10 cellular contexts compared by ENCODE assay signal in genomic region chr6:132132911-132133639, GRCh38.
A peak's percentile ranks its signal among the peaks of the same experiment; 100 is the strongest.
DNase-seq lines count a peak whose midpoint lies in the region; ATAC-seq, FAIRE-seq and TF ChIP-seq lines count a peak whose summit lies in the region.
"Had no signal": no experiment of that assay in that cellular context is flagged by ENCODE, and none has a peak within 500 bp of the region (broad histone marks: within the 10 kb centered on the region; RNA-seq: fewer than 3 reads in every experiment).

No MANE protein-coding gene starts in this region.

- dilution Hi-C loops in endothelial cell of umbilical vein (cut with MboI; ENCODE audit: extremely low pct_ligation_motif_present, low sequenced_read_pairs), result no loop called here

- H3K9ac ChIP-seq in endothelial cell of umbilical vein (replicated peaks; ENCODE audit: extremely low read depth, insufficient read depth, low read length), result peak overlapping the region; percentile 100

- peaks cover 0 to 1% of the 10 kb centered on the region in 2 donors for H3K27me3 Mint-ChIP-seq in CD4-positive, alpha-beta memory T cell

- peak; percentile 50 for FAIRE-seq in endothelial cell of umbilical vein (lab: Jason Lieb, UNC)

- H3K4me1 ChIP-seq in left ventricle myocardium inferior (peaks cover 45% of the 10 kb centered on the region), endothelial cell of umbilical vein (ENCODE audit: control insufficient read depth, extremely low read depth, insufficient read depth, low read length) (peaks cover 64% of the 10 kb centered on the region), muscle layer of duodenum (ENCODE audit: control insufficient read depth in 1 of 2, insufficient read depth in 2 of 2, low read length in 2 of 2) (peaks cover 0 to 4% of the 10 kb centered on the region in 2 donors)
- no peaks in the 10 kb centered on the region for H3K4me1 ChIP-seq in CD4-positive, alpha-beta memory T cell (ENCODE audit: insufficient read depth, low read length)

- no peaks in the 10 kb centered on the region for H4K20me1 ChIP-seq in endothelial cell of umbilical vein (replicated peaks; ENCODE audit: control insufficient read depth, extremely low read depth, insufficient read depth, low read length)

- TSS peak; percentile 55 for BruUV-seq in endothelial cell of umbilical vein (replicated peaks; lab: Mats Ljungman, UMichigan)

- no peak overlapping the region for H3K4me3 ChIP-seq in left ventricle myocardium inferior
- peak overlapping the region in 1 of 3 experiments; percentile 95 for H3K4me3 ChIP-seq in endothelial cell of umbilical vein (replicated peaks in 1 of 3; ENCODE audit: insufficient read depth in 1 of 3, low read depth in 1 of 3, low read length in 3 of 3)
- H3K4me3 ChIP-seq in muscle layer of duodenum (ENCODE audit: low read depth in 1 of 2, low read length in 2 of 2), result no peak overlapping the region
- no peak overlapping the region for H3K4me3 ChIP-seq in CD4-positive, alpha-beta memory T cell (ENCODE audit: low read length in 2 of 2)

- no peaks in the 10 kb centered on the region for H3K36me3 Mint-ChIP-seq in CD4-positive, alpha-beta memory T cell

- DNase-seq in left ventricle myocardium inferior (no peak), left ventricle myocardium superior (no peak), endothelial cell of umbilical vein (ENCODE audit: low read depth, low spot score) (peak; percentile 83), occipital lobe (lab: John Stamatoyannopoulos, UW) (no peak), DMS 273 treated with DMSO at 0.1 percent for 48 hours (lab: John Stamatoyannopoulos, UW) (no peak)
- DNase-seq in CD4-positive, alpha-beta memory T cell, result no peak
- DNase-seq: effector memory CD4-positive, alpha-beta T cell; NCI-H345 had no signal

- TF ChIP-seq POLR2A in endothelial cell of umbilical vein (IDR thresholded peaks at IDR 0.05; ENCODE audit: low read depth, low read length), result peak; percentile 59

- CTCF ChIA-PET in endothelial cell of umbilical vein (lab: Charles Lee), result interaction anchor here (0.7 to 2.1 kb wide), 12 partner anchors 11 to 208 kb away, joined by 3 to 13 read pairs (median 5); partner anchors contain the start of gene CCN2
- CTCF ChIA-PET in CD4-positive, alpha-beta memory T cell (lab: Charles Lee; ENCODE audit: partially characterized antibody), result no interaction called here

- no peaks in the 10 kb centered on the region for H3K36me3 ChIP-seq in left ventricle myocardium inferior
- no peaks in the 10 kb centered on the region for H3K36me3 ChIP-seq in endothelial cell of umbilical vein (ENCODE audit: control insufficient read depth in 2 of 2, extremely low read depth in 1 of 2, insufficient read depth in 2 of 2, low read length in 2 of 2)
- peaks cover 0 to 6% of the 10 kb centered on the region in 2 donors for H3K36me3 ChIP-seq in muscle layer of duodenum (ENCODE audit: control insufficient read depth in 1 of 2, insufficient read depth in 2 of 2, low read length in 2 of 2)
- H3K36me3 ChIP-seq in CD4-positive, alpha-beta memory T cell (ENCODE audit: insufficient read depth, low read length), result no peaks in the 10 kb centered on the region

- H3K9me3 Mint-ChIP-seq in CD4-positive, alpha-beta memory T cell, result peaks cover 0 to 4% (median 0%) of the 10 kb centered on the region in 8 donors

- H3K27me3 ChIP-seq in left ventricle myocardium inferior (ENCODE audit: low read depth) (no peaks in the 10 kb centered on the region), endothelial cell of umbilical vein (ENCODE audit: control insufficient read depth in 2 of 2, insufficient read depth in 2 of 2, low read length in 2 of 2) (no peaks in the 10 kb centered on the region), muscle layer of duodenum (ENCODE audit: low read depth, low read length) (no peaks in the 10 kb centered on the region)
- no peaks in the 10 kb centered on the region for H3K27me3 ChIP-seq in CD4-positive, alpha-beta memory T cell (ENCODE audit: insufficient read depth, low read length)

- peaks cover 39% of the 10 kb centered on the region for H3K79me2 ChIP-seq in endothelial cell of umbilical vein (ENCODE audit: control insufficient read depth, insufficient read depth, low read length)

- no peak overlapping the region for H2AFZ ChIP-seq in endothelial cell of umbilical vein (ENCODE audit: low read depth, low read length)

- H3K9me1 ChIP-seq in endothelial cell of umbilical vein (replicated peaks; ENCODE audit: control insufficient read depth, extremely low read depth, insufficient read depth, low read length), result no peaks in the 10 kb centered on the region

- H3K27ac ChIP-seq in left ventricle myocardium inferior (replicated peaks) (peak overlapping the region; percentile 87), endothelial cell of umbilical vein (ENCODE audit: insufficient read depth, low read depth, low read length) (peak overlapping the region; percentile 100), muscle layer of duodenum (ENCODE audit: low read length) (peak overlapping the region; percentile 86)
- no peak overlapping the region for H3K27ac ChIP-seq in CD4-positive, alpha-beta memory T cell (ENCODE audit: low read depth, low read length)

- no peak overlapping the region for H3K4me3 Mint-ChIP-seq in CD4-positive, alpha-beta memory T cell

- H3K9me3 ChIP-seq in left ventricle myocardium inferior (replicated peaks) (no peaks in the 10 kb centered on the region), endothelial cell of umbilical vein (replicated peaks; ENCODE audit: control insufficient read depth, insufficient read depth, low read length) (no peaks in the 10 kb centered on the region), muscle layer of duodenum (ENCODE audit: control insufficient read depth in 1 of 2, low read length in 2 of 2) (no peaks in the 10 kb centered on the region)
- no peaks in the 10 kb centered on the region for H3K9me3 ChIP-seq in CD4-positive, alpha-beta memory T cell (ENCODE audit: control insufficient read depth in 1 of 2, low read length in 2 of 2)

- no peaks in the 10 kb centered on the region for H3K4me1 Mint-ChIP-seq in CD4-positive, alpha-beta memory T cell

- H3K27ac Mint-ChIP-seq in CD4-positive, alpha-beta memory T cell, result no peak overlapping the region

- intact Hi-C loops in left ventricle myocardium inferior (cut with micrococcal nuclease) (no loop called here), left ventricle myocardium superior (cut with micrococcal nuclease) (no loop called here), endothelial cell of umbilical vein (cut with micrococcal nuclease) (loop anchor here (1.0 kb wide), 3 partner anchors 28 to 182 kb away; partner anchors contain the start of gene CCN2)
- intact Hi-C loops in CD4-positive, alpha-beta memory T cell (cut with micrococcal nuclease), result no loop called here

- POLR2A ChIA-PET in endothelial cell of umbilical vein (lab: Charles Lee), result interaction anchor here (1.2 to 7.9 kb wide), 6 partner anchors 45 to 184 kb away, joined by 3 to 200 read pairs (median 18); partner anchors contain the start of gene CCN2
- POLR2A ChIA-PET in CD4-positive, alpha-beta memory T cell (lab: Charles Lee; ENCODE audit: partially characterized antibody), result no interaction called here

- ATAC-seq in left ventricle myocardium superior, result no peak
- ATAC-seq in HG03469 (IDR thresholded peaks at IDR 0.05; ENCODE audit: unreplicated experiment), result no peak

- H3K4me2 ChIP-seq in endothelial cell of umbilical vein (ENCODE audit: insufficient read depth, low read length), result peak overlapping the region; percentile 100

- TF ChIP-seq CTCF in left ventricle myocardium inferior (IDR thresholded peaks at IDR 0.05; ENCODE audit: borderline replicate concordance) (no peak), endothelial cell of umbilical vein (IDR thresholded peaks at IDR 0.05; ENCODE audit: extremely low read depth in 1 of 2, insufficient read depth in 1 of 2, low read depth in 1 of 2, low read length in 2 of 2) (no peak)

TF ChIP-seq in endothelial cell of umbilical vein, 7 proteins besides CTCF, POLR2A, EP300 and RAD21:
- TF ChIP-seq POLR2AphosphoS5 (IDR thresholded peaks at IDR 0.05; ENCODE audit: insufficient read depth, low read depth, low read length) (no peak), MAX (IDR thresholded peaks at IDR 0.05; ENCODE audit: insufficient read depth, insufficient read length) (no peak), GATA2 (IDR thresholded peaks at IDR 0.05; ENCODE audit: insufficient read depth, insufficient read length, low read depth, low read length) (no peak), JUN (IDR thresholded peaks at IDR 0.05; ENCODE audit: borderline replicate concordance, insufficient read depth, insufficient read length, low read depth) (no peak), FOS (IDR thresholded peaks at IDR 0.05; ENCODE audit: borderline replicate concordance, insufficient read depth, low read length) (no peak), EZH2 (IDR thresholded peaks at IDR 0.05; ENCODE audit: borderline replicate concordance, low read depth, low read length, severe bottlenecking) (no peak), MYC (IDR thresholded peaks at IDR 0.05; ENCODE audit: low read depth, low read length) (no peak)
